9 cellular contexts compared by ENCODE assay signal in genomic region chr16:56645311-56645710, GRCh38. TPM values are rescaled to one million over a fixed set of nuclear protein-coding genes. Genes with fewer than 3 reads are reported as not detected.
"Had no signal": no experiment of that assay in that cellular context is flagged by ENCODE, and none has a peak within 500 bp of the region (broad histone marks: within the 10 kb centered on the region; RNA-seq: fewer than 3 reads in every experiment).

No MANE protein-coding gene starts in this region.

- H2AFZ ChIP-seq: GM23338 had no signal

- H3K4me2 ChIP-seq: GM23338 had no signal

- FAIRE-seq: H1, H54, HepG2 had no signal

- DNase-seq: H9, HCEC 1CT, KBM-7 had no signal

- H3K4me3 ChIP-seq: GM23338 had no signal

RNA-seq across cellular contexts. Expression of gene MT1B, which starts 6.4 kb away (rescaled TPM):
- total RNA-seq: GM23338, H1, H9, HT1080 had no signal
- polyA plus RNA-seq: GM23338, H1, HepG2, IgD-negative memory B cell had no signal

RNA-seq across cellular contexts. Expression of gene MT1A, which starts 6.8 kb away (rescaled TPM):
- total RNA-seq: GM23338, H1, H9, HT1080 had no signal
- polyA plus RNA-seq: H1, IgD-negative memory B cell had no signal

RNA-seq across cellular contexts. Expression of gene MT1F, which starts 12.4 kb away (rescaled TPM):
- total RNA-seq: HT1080 had no signal

RNA-seq across cellular contexts. Expression of gene MT1M, which starts 12.9 kb away (rescaled TPM):
- total RNA-seq: H1, HT1080 had no signal
- polyA plus RNA-seq: HepG2, IgD-negative memory B cell had no signal
